Comparison of ENCODE assay signal across 1 cellular context in genomic region chr11:64186205-64187165, GRCh38.
A peak's percentile ranks its signal among the peaks of the same experiment; 100 is the strongest.
TF ChIP-seq lines count a peak whose summit lies in the region.

No MANE protein-coding gene starts in this region.

TF ChIP-seq in K562, 482 proteins besides CTCF, POLR2A, EP300 and RAD21 (continued from another document):
- no peak for TF ChIP-seq ZKSCAN1 (IDR thresholded peaks at IDR 0.05; ENCODE audit: low read depth, low read length)
- TF ChIP-seq PHF21A (IDR thresholded peaks at IDR 0.05; ENCODE audit: borderline replicate concordance, low read depth), result no peak
- TF ChIP-seq MEF2A (IDR thresholded peaks at IDR 0.05; ENCODE audit: control insufficient read depth, low read depth, low read length), result no peak
- TF ChIP-seq HOXB6 (CRISPR knock-in tag; IDR thresholded peaks at IDR 0.05; ENCODE audit: borderline replicate concordance), result no peak
- no peak for TF ChIP-seq ZNF133 (CRISPR knock-in tag; IDR thresholded peaks at IDR 0.05)
- TF ChIP-seq GATAD2B (IDR thresholded peaks at IDR 0.05; ENCODE audit: borderline replicate concordance), result no peak
- TF ChIP-seq PHTF2 (CRISPR knock-in tag; IDR thresholded peaks at IDR 0.05), result peak; percentile 83; the same call in 1 of the 2 replicates
- no peak for TF ChIP-seq LCOR (CRISPR knock-in tag; IDR thresholded peaks at IDR 0.05)
- no peak for TF ChIP-seq FUS (optimal IDR thresholded peaks at IDR 0.05; ENCODE audit: low read depth, low read length)
- TF ChIP-seq ZBTB5 (IDR thresholded peaks at IDR 0.05), result no peak
- no peak for TF ChIP-seq NFRKB (IDR thresholded peaks at IDR 0.05; ENCODE audit: low read depth)
- TF ChIP-seq MEF2D (tag; conservative IDR thresholded peaks at IDR 0.05; ENCODE audit: low read depth), result no peak
- TF ChIP-seq, protein P1, sequence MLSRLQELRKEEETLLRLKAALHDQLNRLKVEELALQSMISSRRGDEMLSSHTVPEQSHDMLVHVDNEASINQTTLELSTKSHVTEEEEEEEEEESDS (CRISPR knock-in tag; IDR thresholded peaks at IDR 0.05), result no peak
- TF ChIP-seq ZFP91 (CRISPR knock-in tag; IDR thresholded peaks at IDR 0.05), result no peak
- TF ChIP-seq GTF2A2 (tag; IDR thresholded peaks at IDR 0.05), result 0 out of 2 replicates have a peak, but pooled peaks have one; percentile 29
- TF ChIP-seq FOXJ2 (tag; IDR thresholded peaks at IDR 0.05), result no peak
- TF ChIP-seq, protein P2, sequence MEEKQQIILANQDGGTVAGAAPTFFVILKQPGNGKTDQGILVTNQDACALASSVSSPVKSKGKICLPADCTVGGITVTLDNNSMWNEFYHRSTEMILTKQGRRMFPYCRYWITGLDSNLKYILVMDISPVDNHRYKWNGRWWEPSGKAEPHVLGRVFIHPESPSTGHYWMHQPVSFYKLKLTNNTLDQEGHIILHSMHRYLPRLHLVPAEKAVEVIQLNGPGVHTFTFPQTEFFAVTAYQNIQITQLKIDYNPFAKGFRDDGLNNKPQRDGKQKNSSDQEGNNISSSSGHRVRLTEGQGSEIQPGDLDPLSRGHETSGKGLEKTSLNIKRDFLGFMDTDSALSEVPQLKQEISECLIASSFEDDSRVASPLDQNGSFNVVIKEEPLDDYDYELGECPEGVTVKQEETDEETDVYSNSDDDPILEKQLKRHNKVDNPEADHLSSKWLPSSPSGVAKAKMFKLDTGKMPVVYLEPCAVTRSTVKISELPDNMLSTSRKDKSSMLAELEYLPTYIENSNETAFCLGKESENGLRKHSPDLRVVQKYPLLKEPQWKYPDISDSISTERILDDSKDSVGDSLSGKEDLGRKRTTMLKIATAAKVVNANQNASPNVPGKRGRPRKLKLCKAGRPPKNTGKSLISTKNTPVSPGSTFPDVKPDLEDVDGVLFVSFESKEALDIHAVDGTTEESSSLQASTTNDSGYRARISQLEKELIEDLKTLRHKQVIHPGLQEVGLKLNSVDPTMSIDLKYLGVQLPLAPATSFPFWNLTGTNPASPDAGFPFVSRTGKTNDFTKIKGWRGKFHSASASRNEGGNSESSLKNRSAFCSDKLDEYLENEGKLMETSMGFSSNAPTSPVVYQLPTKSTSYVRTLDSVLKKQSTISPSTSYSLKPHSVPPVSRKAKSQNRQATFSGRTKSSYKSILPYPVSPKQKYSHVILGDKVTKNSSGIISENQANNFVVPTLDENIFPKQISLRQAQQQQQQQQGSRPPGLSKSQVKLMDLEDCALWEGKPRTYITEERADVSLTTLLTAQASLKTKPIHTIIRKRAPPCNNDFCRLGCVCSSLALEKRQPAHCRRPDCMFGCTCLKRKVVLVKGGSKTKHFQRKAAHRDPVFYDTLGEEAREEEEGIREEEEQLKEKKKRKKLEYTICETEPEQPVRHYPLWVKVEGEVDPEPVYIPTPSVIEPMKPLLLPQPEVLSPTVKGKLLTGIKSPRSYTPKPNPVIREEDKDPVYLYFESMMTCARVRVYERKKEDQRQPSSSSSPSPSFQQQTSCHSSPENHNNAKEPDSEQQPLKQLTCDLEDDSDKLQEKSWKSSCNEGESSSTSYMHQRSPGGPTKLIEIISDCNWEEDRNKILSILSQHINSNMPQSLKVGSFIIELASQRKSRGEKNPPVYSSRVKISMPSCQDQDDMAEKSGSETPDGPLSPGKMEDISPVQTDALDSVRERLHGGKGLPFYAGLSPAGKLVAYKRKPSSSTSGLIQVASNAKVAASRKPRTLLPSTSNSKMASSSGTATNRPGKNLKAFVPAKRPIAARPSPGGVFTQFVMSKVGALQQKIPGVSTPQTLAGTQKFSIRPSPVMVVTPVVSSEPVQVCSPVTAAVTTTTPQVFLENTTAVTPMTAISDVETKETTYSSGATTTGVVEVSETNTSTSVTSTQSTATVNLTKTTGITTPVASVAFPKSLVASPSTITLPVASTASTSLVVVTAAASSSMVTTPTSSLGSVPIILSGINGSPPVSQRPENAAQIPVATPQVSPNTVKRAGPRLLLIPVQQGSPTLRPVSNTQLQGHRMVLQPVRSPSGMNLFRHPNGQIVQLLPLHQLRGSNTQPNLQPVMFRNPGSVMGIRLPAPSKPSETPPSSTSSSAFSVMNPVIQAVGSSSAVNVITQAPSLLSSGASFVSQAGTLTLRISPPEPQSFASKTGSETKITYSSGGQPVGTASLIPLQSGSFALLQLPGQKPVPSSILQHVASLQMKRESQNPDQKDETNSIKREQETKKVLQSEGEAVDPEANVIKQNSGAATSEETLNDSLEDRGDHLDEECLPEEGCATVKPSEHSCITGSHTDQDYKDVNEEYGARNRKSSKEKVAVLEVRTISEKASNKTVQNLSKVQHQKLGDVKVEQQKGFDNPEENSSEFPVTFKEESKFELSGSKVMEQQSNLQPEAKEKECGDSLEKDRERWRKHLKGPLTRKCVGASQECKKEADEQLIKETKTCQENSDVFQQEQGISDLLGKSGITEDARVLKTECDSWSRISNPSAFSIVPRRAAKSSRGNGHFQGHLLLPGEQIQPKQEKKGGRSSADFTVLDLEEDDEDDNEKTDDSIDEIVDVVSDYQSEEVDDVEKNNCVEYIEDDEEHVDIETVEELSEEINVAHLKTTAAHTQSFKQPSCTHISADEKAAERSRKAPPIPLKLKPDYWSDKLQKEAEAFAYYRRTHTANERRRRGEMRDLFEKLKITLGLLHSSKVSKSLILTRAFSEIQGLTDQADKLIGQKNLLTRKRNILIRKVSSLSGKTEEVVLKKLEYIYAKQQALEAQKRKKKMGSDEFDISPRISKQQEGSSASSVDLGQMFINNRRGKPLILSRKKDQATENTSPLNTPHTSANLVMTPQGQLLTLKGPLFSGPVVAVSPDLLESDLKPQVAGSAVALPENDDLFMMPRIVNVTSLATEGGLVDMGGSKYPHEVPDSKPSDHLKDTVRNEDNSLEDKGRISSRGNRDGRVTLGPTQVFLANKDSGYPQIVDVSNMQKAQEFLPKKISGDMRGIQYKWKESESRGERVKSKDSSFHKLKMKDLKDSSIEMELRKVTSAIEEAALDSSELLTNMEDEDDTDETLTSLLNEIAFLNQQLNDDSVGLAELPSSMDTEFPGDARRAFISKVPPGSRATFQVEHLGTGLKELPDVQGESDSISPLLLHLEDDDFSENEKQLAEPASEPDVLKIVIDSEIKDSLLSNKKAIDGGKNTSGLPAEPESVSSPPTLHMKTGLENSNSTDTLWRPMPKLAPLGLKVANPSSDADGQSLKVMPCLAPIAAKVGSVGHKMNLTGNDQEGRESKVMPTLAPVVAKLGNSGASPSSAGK (IDR thresholded peaks at IDR 0.05), result no peak
- TF ChIP-seq JUN (IDR thresholded peaks at IDR 0.05; ENCODE audit: borderline replicate concordance, low read depth, low read length), result no peak
- no peak for TF ChIP-seq JUN (CRISPR knock-in tag; IDR thresholded peaks at IDR 0.05; ENCODE audit: borderline replicate concordance)
- TF ChIP-seq RHOXF2B (CRISPR knock-in tag; conservative IDR thresholded peaks at IDR 0.05), result no peak
- no peak for TF ChIP-seq ZNF398 (CRISPR knock-in tag; IDR thresholded peaks at IDR 0.05)
- TF ChIP-seq, protein P3, sequence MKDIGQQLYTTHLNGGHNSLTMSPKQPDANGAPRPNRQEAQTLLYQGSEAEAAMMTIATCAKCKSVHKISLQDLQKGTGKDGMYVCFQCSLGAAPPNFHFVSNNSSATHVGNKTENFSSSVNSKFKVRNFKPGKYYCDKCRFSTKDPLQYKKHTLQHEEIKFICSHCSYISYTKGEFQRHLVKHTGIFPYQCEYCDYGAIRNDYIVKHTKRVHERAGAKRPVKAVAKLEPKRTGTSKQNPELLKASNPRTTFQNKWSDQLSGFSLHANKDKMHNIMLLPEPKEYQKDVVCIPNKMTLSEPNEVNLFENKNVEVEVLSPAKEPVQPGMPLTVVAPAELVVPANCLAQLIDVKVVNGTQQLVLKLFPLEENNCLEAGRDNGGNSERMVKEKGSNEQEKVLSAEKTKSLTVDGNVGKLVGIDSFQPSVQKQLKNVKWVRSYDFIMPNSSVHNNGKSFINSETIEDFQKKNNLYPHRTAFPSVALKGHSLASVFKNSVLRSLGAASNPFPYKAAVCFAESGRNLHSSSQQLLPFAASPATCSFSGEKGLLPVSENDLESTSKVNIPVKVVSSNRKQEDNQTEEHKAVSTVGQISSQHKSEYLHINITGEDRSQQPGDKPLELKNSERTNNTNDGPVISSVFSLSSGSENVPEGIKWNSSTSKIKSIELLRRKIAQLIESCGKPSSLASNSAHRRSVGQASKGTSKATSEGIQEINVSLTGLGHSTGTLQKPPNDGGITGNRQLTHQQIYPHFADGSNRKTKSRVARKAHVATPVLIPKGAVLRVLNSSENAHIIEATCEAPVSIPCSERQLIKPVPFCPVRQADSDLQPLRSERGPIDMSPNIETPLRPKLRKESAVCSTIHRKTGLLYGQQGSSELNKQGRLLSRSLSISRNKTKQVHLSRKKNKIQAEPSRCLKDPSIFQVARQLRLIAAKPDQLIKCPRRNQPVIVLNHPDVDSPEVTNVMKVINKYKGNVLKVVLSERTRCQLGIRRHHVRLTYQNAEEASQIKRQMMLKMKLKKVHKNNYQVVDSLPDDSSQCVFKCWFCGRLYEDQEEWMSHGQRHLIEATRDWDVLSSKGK (CRISPR knock-in tag; IDR thresholded peaks at IDR 0.05), result no peak
- TF ChIP-seq RBM39 (optimal IDR thresholded peaks at IDR 0.05; ENCODE audit: low read depth, low read length), result no peak
- TF ChIP-seq SP1 (CRISPR knock-in tag; IDR thresholded peaks at IDR 0.05), result no peak
- TF ChIP-seq ZKSCAN8 (CRISPR knock-in tag; IDR thresholded peaks at IDR 0.05), result no peak
- no peak for TF ChIP-seq ZMIZ1 (IDR thresholded peaks at IDR 0.05; ENCODE audit: low read depth in 2 of 2, low read length in 2 of 2)
